Comparison of ENCODE assay signal across 1 cellular context in genomic region chr3:32902887-32903371, GRCh38.
A peak's percentile ranks its signal among the peaks of the same experiment; 100 is the strongest.
TF ChIP-seq lines count a peak whose summit lies in the region.

No MANE protein-coding gene starts in this region.

TF ChIP-seq in H1, 55 proteins besides CTCF, POLR2A, EP300 and RAD21:
- TF ChIP-seq POLR2AphosphoS5 (IDR thresholded peaks at IDR 0.05; ENCODE audit: low read depth, low read length), result peak; percentile 36; the same call in 1 of the 2 replicates
- TF ChIP-seq TAF1 (IDR thresholded peaks at IDR 0.05; ENCODE audit: low read depth, low read length), result peak; percentile 33; the same call in 1 of the 2 replicates
- 0 out of 2 replicates have a peak, but pooled peaks have one; percentile 34 for TF ChIP-seq YY1 (IDR thresholded peaks at IDR 0.05; ENCODE audit: low read depth, low read length)
- TF ChIP-seq, protein P1, sequence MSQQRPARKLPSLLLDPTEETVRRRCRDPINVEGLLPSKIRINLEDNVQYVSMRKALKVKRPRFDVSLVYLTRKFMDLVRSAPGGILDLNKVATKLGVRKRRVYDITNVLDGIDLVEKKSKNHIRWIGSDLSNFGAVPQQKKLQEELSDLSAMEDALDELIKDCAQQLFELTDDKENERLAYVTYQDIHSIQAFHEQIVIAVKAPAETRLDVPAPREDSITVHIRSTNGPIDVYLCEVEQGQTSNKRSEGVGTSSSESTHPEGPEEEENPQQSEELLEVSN (IDR thresholded peaks at IDR 0.05), result peak; percentile 73
- TF ChIP-seq, protein P2, sequence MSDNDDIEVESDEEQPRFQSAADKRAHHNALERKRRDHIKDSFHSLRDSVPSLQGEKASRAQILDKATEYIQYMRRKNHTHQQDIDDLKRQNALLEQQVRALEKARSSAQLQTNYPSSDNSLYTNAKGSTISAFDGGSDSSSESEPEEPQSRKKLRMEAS (IDR thresholded peaks at IDR 0.05), result peak; percentile 89
- TF ChIP-seq SP1 (IDR thresholded peaks at IDR 0.05; ENCODE audit: low read depth, low read length), result peak; percentile 25; the same call in 1 of the 2 replicates
- 0 out of 4 replicates have a peak, but pooled peaks of 1 of the 2 experiments have one; percentile 1 for TF ChIP-seq SIN3A (conservative IDR thresholded peaks at IDR 0.05 in 1 of 2, IDR thresholded peaks at IDR 0.05 in 1 of 2; ENCODE audit: low read depth in 1 of 2, low read length in 2 of 2)
- TF ChIP-seq TBP (IDR thresholded peaks at IDR 0.05; ENCODE audit: low read depth, low read length), result peak; percentile 70; the same call in 1 of the 2 replicates
